In the genomic region with DNA sequence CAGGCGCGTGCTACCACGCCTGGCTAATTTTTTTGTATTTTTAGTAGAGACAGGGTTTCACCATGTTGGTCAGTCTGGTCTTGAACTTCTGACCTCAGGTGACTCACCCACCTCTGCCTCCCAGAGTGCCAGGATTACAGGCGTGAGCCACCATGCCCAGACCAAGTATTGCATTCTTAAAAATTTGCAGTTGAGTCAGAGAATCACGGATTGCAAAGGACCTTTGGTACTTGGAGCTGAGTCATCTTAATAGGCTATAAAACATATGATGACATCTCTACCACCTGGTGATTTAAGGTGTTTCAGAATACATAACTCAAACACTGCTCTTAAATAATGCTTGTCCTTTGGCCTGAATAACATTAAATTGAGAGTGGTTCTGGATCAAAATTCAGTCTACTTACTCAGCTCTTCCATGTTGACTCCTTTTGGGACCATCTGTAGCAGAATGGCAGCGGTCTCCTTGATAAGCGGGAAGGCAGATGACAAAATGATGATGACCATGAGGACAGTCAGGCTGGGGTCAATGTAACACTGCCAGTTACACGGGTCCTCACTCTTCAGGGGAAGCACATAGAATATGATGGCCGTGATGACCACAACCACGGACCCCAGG, we compare ENCODE assay signal across 16 cellular contexts. TPM values are rescaled to one million over a fixed set of nuclear protein-coding genes. Genes with fewer than 3 reads are reported as not detected.
A peak's percentile ranks its signal among the peaks of the same experiment; 100 is the strongest.
DNase-seq lines count a peak whose midpoint lies in the region; FAIRE-seq and TF ChIP-seq lines count a peak whose summit lies in the region.
"Had no signal": no experiment of that assay in that cellular context is flagged by ENCODE, and none has a peak within 500 bp of the region (broad histone marks: within the 10 kb centered on the region; RNA-seq: fewer than 3 reads in every experiment).

No MANE protein-coding gene starts in this region.

- H3K9me3 Mint-ChIP-seq in HFFc6 = peaks cover 17% of the 10 kb centered on the region
- H3K9me3 Mint-ChIP-seq: activated CD8-positive, alpha-beta T cell treated with anti-CD3 and anti-CD28 coated beads for 36 hours; CD14-positive monocyte had no signal

- no peak for FAIRE-seq in urothelium cell line (lab: Jason Lieb, UNC)
- FAIRE-seq: GM19239 had no signal

- H3K36me3 Mint-ChIP-seq in HFFc6 (ENCODE audit: low read depth) = no peaks in the 10 kb centered on the region
- H3K36me3 Mint-ChIP-seq: CD14-positive monocyte had no signal

- H3K9me3 ChIP-seq in fibroblast of lung (ENCODE audit: control insufficient read depth, insufficient read depth, low read depth, low read length) (no peaks in the 10 kb centered on the region), WERI-Rb-1 (ENCODE audit: severe bottlenecking) (no peaks in the 10 kb centered on the region)
- H3K9me3 ChIP-seq: SJCRH30 had no signal

- H3K4me3 ChIP-seq in fibroblast of lung (replicated peaks in 1 of 4; ENCODE audit: control extremely low read depth in 1 of 4, insufficient read depth in 1 of 4, low read depth in 3 of 4, low read length in 4 of 4) (no peak overlapping the region), WERI-Rb-1 (ENCODE audit: low read depth, low read length) (no peak overlapping the region)
- H3K4me3 ChIP-seq: SJCRH30 had no signal

- DNase-seq in HFFc6 (peak; percentile 3), RKO (ENCODE audit: low spot score) (peak; percentile 92), fibroblast of lung (ENCODE audit: low read depth in 2 of 2) (peak; percentile 6 to 47), urothelium cell line (ENCODE audit: low spot score) (peak; percentile 64), WERI-Rb-1 (no peak), NCI-H187 treated with DMSO at 0.1 percent for 48 hours (lab: John Stamatoyannopoulos, UW) (no peak), NCI-H345 treated with DMSO at 0.1 percent for 48 hours (lab: John Stamatoyannopoulos, UW; ENCODE audit: unreplicated experiment) (no peak)
- DNase-seq: activated CD8-positive, alpha-beta T cell treated with anti-CD3 and anti-CD28 coated beads for 36 hours; anterior cingulate cortex; NCI-H2081; NCI-H748 treated with DMSO at 0.1 percent for 48 hours; retina; SJCRH30 had no signal

- no peak overlapping the region for H3K4me3 Mint-ChIP-seq in HFFc6
- H3K4me3 Mint-ChIP-seq: activated CD8-positive, alpha-beta T cell treated with anti-CD3 and anti-CD28 coated beads for 36 hours; CD14-positive monocyte had no signal

- H3K27me3 ChIP-seq in fibroblast of lung (ENCODE audit: control insufficient read depth, insufficient read depth, low read length) (no peaks in the 10 kb centered on the region), WERI-Rb-1 (ENCODE audit: insufficient read depth, low read depth, severe bottlenecking) (no peaks in the 10 kb centered on the region)
- H3K27me3 ChIP-seq: SJCRH30 had no signal

- no peaks in the 10 kb centered on the region for H4K20me1 ChIP-seq in fibroblast of lung (ENCODE audit: control insufficient read depth, extremely low read depth, insufficient read depth, low read length)

- no peak overlapping the region for H3K27ac Mint-ChIP-seq in HFFc6
- H3K27ac Mint-ChIP-seq: activated CD8-positive, alpha-beta T cell treated with anti-CD3 and anti-CD28 coated beads for 36 hours; CD14-positive monocyte had no signal

- H3K27me3 Mint-ChIP-seq in HFFc6 (ENCODE audit: insufficient read depth) = no peaks in the 10 kb centered on the region; the same call in 1 of the 2 replicates

- H2AFZ ChIP-seq in fibroblast of lung (ENCODE audit: low read length) = no peak overlapping the region

- H3K4me1 ChIP-seq in fibroblast of lung (ENCODE audit: control insufficient read depth, extremely low read depth, insufficient read depth, low read length) = no peaks in the 10 kb centered on the region
- H3K4me1 ChIP-seq: SJCRH30 had no signal

- no peaks in the 10 kb centered on the region for H3K4me1 Mint-ChIP-seq in HFFc6 (ENCODE audit: low read depth)
- H3K4me1 Mint-ChIP-seq: CD14-positive monocyte had no signal

- H3K27ac ChIP-seq in fibroblast of lung (ENCODE audit: insufficient read depth, low read length) (no peak overlapping the region), WERI-Rb-1 (no peak overlapping the region)
- H3K27ac ChIP-seq: KMS-11, SJCRH30 had no signal

- TF ChIP-seq CTCF in HFFc6 (IDR thresholded peaks at IDR 0.05) = no peak
- TF ChIP-seq CTCF in fibroblast of lung (conservative IDR thresholded peaks at IDR 0.05 in 1 of 2, IDR thresholded peaks at IDR 0.05 in 1 of 2; ENCODE audit: low read depth in 1 of 2, low read length in 2 of 2) = no peak
- no peak for TF ChIP-seq CTCF in WERI-Rb-1 (IDR thresholded peaks at IDR 0.05; ENCODE audit: low read depth, low read length)

- no peaks in the 10 kb centered on the region for H3K79me2 ChIP-seq in fibroblast of lung (ENCODE audit: control insufficient read depth, insufficient read depth, low read length)

- H3K4me2 ChIP-seq in fibroblast of lung (ENCODE audit: extremely low read depth, insufficient read depth, low read length) = no peak overlapping the region
- H3K4me2 ChIP-seq: KMS-11 had no signal

- no peak overlapping the region for H3K9ac ChIP-seq in fibroblast of lung (ENCODE audit: insufficient read depth, low read length)
- H3K9ac ChIP-seq: KMS-11 had no signal

- H3K36me3 ChIP-seq in fibroblast of lung (ENCODE audit: control insufficient read depth, insufficient read depth, low read length) (no peaks in the 10 kb centered on the region), WERI-Rb-1 (no peaks in the 10 kb centered on the region; the same call in 1 of the 2 replicates)
- H3K36me3 ChIP-seq: SJCRH30 had no signal

RNA-seq across cellular contexts. Expression of a gene that starts 10.4 kb away (rescaled TPM):
- not detected for total RNA-seq in HFFc6 (2021; fragmentation: NEBNext Ultra II Directional; extraction: Animal tissue kit (Norgen Biotek cat#: 25700))
- total RNA-seq in fibroblast of lung = not detected in 2 replicates
- 0.02 TPM in 1 of 2 replicates, not detected in the other for polyA plus RNA-seq in fibroblast of lung
- polyA plus RNA-seq in fibroblast of lung (2012) = not detected in 2 replicates
- polyA minus RNA-seq in fibroblast of lung (ENCODE audit: low replicate concordance) = not detected in 2 replicates
- total RNA-seq: activated CD8-positive, alpha-beta T cell treated with anti-CD3 and anti-CD28 coated beads for 36 hours; SJCRH30 had no signal
- polyA plus RNA-seq: CD14-positive monocyte had no signal

Comparison
In these comparisons a context has a peak if more than half of its experiments do, and no peak if none do; other contexts are left out.
1. DNase-seq: peak in HFFc6 (single experiment), RKO (single experiment), fibroblast of lung (2 of 2) and urothelium cell line (single experiment); none in WERI-Rb-1 (single experiment), NCI-H187 treated with DMSO at 0.1 percent for 48 hours (single experiment) and NCI-H345 treated with DMSO at 0.1 percent for 48 hours (single experiment).